ENCODE assay signal across 14 cellular contexts in genomic region chrX:46571423-46572294, GRCh38. TPM values are rescaled to one million over a fixed set of nuclear protein-coding genes. Genes with fewer than 3 reads are reported as not detected.
A peak's percentile ranks its signal among the peaks of the same experiment; 100 is the strongest.
DNase-seq lines count a peak whose midpoint lies in the region; ATAC-seq and TF ChIP-seq lines count a peak whose summit lies in the region.
"Had no signal": no experiment of that assay in that cellular context is flagged by ENCODE, and none has a peak within 500 bp of the region (broad histone marks: within the 10 kb centered on the region; RNA-seq: fewer than 3 reads in every experiment).

No MANE protein-coding gene starts in this region.

- H3K4me1 Mint-ChIP-seq in T-cell (peaks cover 26 to 27% (median 26%) of the 10 kb centered on the region in 3 donors), endothelial cell (ENCODE audit: unreplicated experiment) (peaks cover 20% of the 10 kb centered on the region), glutamatergic neuron (ENCODE audit: low read depth, unreplicated experiment) (no peaks in the 10 kb centered on the region)

- TF ChIP-seq CTCF in endothelial cell (IDR thresholded peaks at IDR 0.05; ENCODE audit: unreplicated experiment) (no peak), glutamatergic neuron (IDR thresholded peaks at IDR 0.05; ENCODE audit: partially characterized antibody, unreplicated experiment) (no peak)

- POLR2A ChIA-PET in T-cell (lab: Charles Lee): no interaction called here

- H3K4me3 Mint-ChIP-seq in T-cell: peak overlapping the region in 2 of 3 donors; percentile 79
- peak overlapping the region; percentile 82 for H3K4me3 Mint-ChIP-seq in endothelial cell (ENCODE audit: unreplicated experiment)
- no peak overlapping the region for H3K4me3 Mint-ChIP-seq in glutamatergic neuron (ENCODE audit: unreplicated experiment)

- no peaks in the 10 kb centered on the region for H3K9me3 Mint-ChIP-seq in T-cell
- H3K9me3 Mint-ChIP-seq in endothelial cell (ENCODE audit: unreplicated experiment): no peaks in the 10 kb centered on the region
- peaks cover 9% of the 10 kb centered on the region for H3K9me3 Mint-ChIP-seq in glutamatergic neuron (ENCODE audit: unreplicated experiment)

- DNase-seq in ELF-1 (ENCODE audit: low read depth, low spot score): peak; percentile 63
- no peak for DNase-seq in T-cell
- no peak for DNase-seq in endothelial cell (ENCODE audit: low spot score)
- DNase-seq in glutamatergic neuron: no peak
- no peak for DNase-seq in NCI-H1105 (lab: John Stamatoyannopoulos, UW)
- DNase-seq: brain microvascular endothelial cell, heart left ventricle, IMR-90, NCI-H1417 treated with DMSO at 0.1 percent for 48 hours, NCI-H446, T1000 had no signal

- H3K36me3 Mint-ChIP-seq in T-cell: no peaks in the 10 kb centered on the region
- peaks cover 4% of the 10 kb centered on the region for H3K36me3 Mint-ChIP-seq in endothelial cell (ENCODE audit: low read depth, unreplicated experiment)
- H3K36me3 Mint-ChIP-seq in glutamatergic neuron (ENCODE audit: unreplicated experiment): no peaks in the 10 kb centered on the region

- ATAC-seq in T-cell (replicated peaks in 1 of 4) (no peak), HG02852 (IDR thresholded peaks at IDR 0.05; ENCODE audit: unreplicated experiment) (no peak), GM21447 (IDR thresholded peaks at IDR 0.05; ENCODE audit: unreplicated experiment) (no peak)
- ATAC-seq: heart left ventricle had no signal

- peak; percentile 29 for TF ChIP-seq POLR2A in GM18526 (IDR thresholded peaks at IDR 0.05; ENCODE audit: extremely low read depth, insufficient read length)

- H3K27me3 Mint-ChIP-seq in T-cell: peaks cover 0 to 5% of the 10 kb centered on the region in 2 donors
- H3K27me3 Mint-ChIP-seq in endothelial cell (ENCODE audit: unreplicated experiment): peaks cover 6% of the 10 kb centered on the region
- peaks cover 3% of the 10 kb centered on the region for H3K27me3 Mint-ChIP-seq in glutamatergic neuron (ENCODE audit: unreplicated experiment)

- H3K27ac Mint-ChIP-seq in T-cell (peak overlapping the region in 1 of 2 donors; percentile 83), endothelial cell (ENCODE audit: unreplicated experiment) (no peak overlapping the region), glutamatergic neuron (ENCODE audit: unreplicated experiment) (no peak overlapping the region)

- CTCF ChIA-PET in T-cell (lab: Charles Lee): interaction anchor here in 1 of 2 donors (0.6 to 1.5 kb wide), 6 partner anchors 17 to 125 kb away, joined by 3 to 5 read pairs (median 3); no protein-coding TSS in a partner anchor

RNA-seq across cellular contexts. Expression of gene CHST7, which starts 1.9 kb away (rescaled TPM):
- total RNA-seq in T-cell (1 to 10 TPM; 3.3 to 8.0 (median 6.4) TPM), endothelial cell (ENCODE audit: unreplicated experiment) (54.6 TPM), glutamatergic neuron (ENCODE audit: unreplicated experiment) (1.7 TPM)

RNA-seq across cellular contexts. Expression of gene ZNF674, which starts 26.4 kb away (rescaled TPM):
- 1 to 10 TPM; 3.2 to 5.5 (median 4.6) TPM for total RNA-seq in T-cell
- total RNA-seq in endothelial cell (ENCODE audit: unreplicated experiment): 7.3 TPM
- total RNA-seq in glutamatergic neuron (ENCODE audit: unreplicated experiment): 6.4 TPM
